ENCODE assay signal across 22 cellular contexts in the genomic region with DNA sequence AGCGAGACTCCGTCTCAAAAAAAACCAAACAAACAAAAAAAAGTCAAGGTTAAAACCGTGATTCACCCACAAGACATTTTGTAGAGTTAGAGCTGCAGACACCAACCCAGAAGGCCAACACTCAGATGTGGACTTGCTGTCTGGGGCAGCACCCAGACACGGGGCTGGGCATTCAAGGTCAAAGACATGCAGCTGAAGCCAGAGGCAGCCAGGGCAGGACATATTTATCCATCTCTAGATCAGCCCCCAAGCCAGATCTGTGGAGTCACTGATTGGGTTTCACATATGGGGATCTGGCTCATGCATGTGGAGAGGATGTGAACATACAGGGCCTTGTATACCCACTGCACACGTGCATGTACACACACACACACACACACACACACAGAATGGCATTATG. TPM values are rescaled to one million over a fixed set of nuclear protein-coding genes. Genes with fewer than 3 reads are reported as not detected.
DNase-seq lines count a peak whose midpoint lies in the region; FAIRE-seq and TF ChIP-seq lines count a peak whose summit lies in the region.
"Had no signal": no experiment of that assay in that cellular context is flagged by ENCODE, and none has a peak within 500 bp of the region (broad histone marks: within the 10 kb centered on the region; RNA-seq: fewer than 3 reads in every experiment).

No MANE protein-coding gene starts in this region.

- intact Hi-C loops in posterior vena cava (cut with DNase I): no loop called here

- H3K36me3 Mint-ChIP-seq in activated CD4-positive, alpha-beta memory T cell treated with anti-CD3 and anti-CD28 coated beads, Interleukin-2, amount 10 ng/mL, durations not matched to agents 7 days and 5 days (ENCODE audit: low read depth): no peaks in the 10 kb centered on the region
- H3K36me3 Mint-ChIP-seq: CD8-positive, alpha-beta memory T cell had no signal

- no peak for TF ChIP-seq CTCF in D721Med (IDR thresholded peaks at IDR 0.05; ENCODE audit: insufficient read depth, missing control alignments)

- POLR2A ChIA-PET in HEK293T (lab: Yijun Ruan, JAX): no interaction called here
- POLR2A ChIA-PET in activated CD4-positive, alpha-beta memory T cell treated with anti-CD3 and anti-CD28 coated beads, Interleukin-2, amount 10 ng/mL, durations not matched to agents 7 days and 5 days (lab: Charles Lee): no interaction called here

- no peaks in the 10 kb centered on the region for H3K9me3 Mint-ChIP-seq in activated CD4-positive, alpha-beta memory T cell treated with anti-CD3 and anti-CD28 coated beads, Interleukin-2, amount 10 ng/mL, durations not matched to agents 7 days and 5 days
- H3K9me3 Mint-ChIP-seq: CD8-positive, alpha-beta memory T cell had no signal

- H3K4me3 Mint-ChIP-seq in activated CD4-positive, alpha-beta memory T cell treated with anti-CD3 and anti-CD28 coated beads, Interleukin-2, amount 10 ng/mL, durations not matched to agents 7 days and 5 days: no peak overlapping the region
- H3K4me3 Mint-ChIP-seq: CD8-positive, alpha-beta memory T cell had no signal

- DNase-seq in D721Med (ENCODE audit: insufficient read length, low spot score): peak; percentile 5
- peak; percentile 67 for DNase-seq in SW480 (ENCODE audit: low spot score)
- peak; percentile 26 for DNase-seq in iris pigment epithelial cell (ENCODE audit: low read depth)
- DNase-seq in posterior vena cava (ENCODE audit: low spot score): peak; percentile 44
- no peak for DNase-seq in HEK293T (ENCODE audit: extremely low spot score)
- DNase-seq in NCI-H2196 (lab: John Stamatoyannopoulos, UW; ENCODE audit: unreplicated experiment): no peak
- no peak for DNase-seq in RPMI8226
- DNase-seq in activated CD4-positive, alpha-beta memory T cell treated with anti-CD3 and anti-CD28 coated beads, Interleukin-2, amount 10 ng/mL, durations not matched to agents 7 days and 5 days: no peak
- DNase-seq: C1 segment of cervical spinal cord; CD8-positive, alpha-beta memory T cell; DMS79; HCEC 1CT; KBM-7; NCI-H1105 treated with DMSO at 0.1 percent for 48 hours; NCI-H187; NCI-H2107; NCI-H2227 treated with DMSO at 0.1 percent for 48 hours; NCI-H524; PC-3; SW 1271 had no signal

- no peak overlapping the region for H3K27ac Mint-ChIP-seq in activated CD4-positive, alpha-beta memory T cell treated with anti-CD3 and anti-CD28 coated beads, Interleukin-2, amount 10 ng/mL, durations not matched to agents 7 days and 5 days
- H3K27ac Mint-ChIP-seq: CD8-positive, alpha-beta memory T cell had no signal

- CTCF ChIA-PET in HEK293T (lab: Yijun Ruan, JAX): interaction anchor here (0.6 kb wide), 1 partner anchor 187 kb away, joined by 3 read pairs; no protein-coding TSS in a partner anchor
- CTCF ChIA-PET in activated CD4-positive, alpha-beta memory T cell treated with anti-CD3 and anti-CD28 coated beads, Interleukin-2, amount 10 ng/mL, durations not matched to agents 7 days and 5 days (lab: Charles Lee): no interaction called here

- no peak for FAIRE-seq in D721Med (lab: Jason Lieb, UNC)
- FAIRE-seq: GM12892, GM18507 had no signal

- peaks cover 19% of the 10 kb centered on the region for H3K27me3 Mint-ChIP-seq in activated CD4-positive, alpha-beta memory T cell treated with anti-CD3 and anti-CD28 coated beads, Interleukin-2, amount 10 ng/mL, durations not matched to agents 7 days and 5 days

- H3K4me1 Mint-ChIP-seq in activated CD4-positive, alpha-beta memory T cell treated with anti-CD3 and anti-CD28 coated beads, Interleukin-2, amount 10 ng/mL, durations not matched to agents 7 days and 5 days: no peaks in the 10 kb centered on the region

TF ChIP-seq in HEK293T, 16 proteins besides CTCF, POLR2A, EP300 and RAD21:
- no peak for TF ChIP-seq LEF1 (IDR thresholded peaks at IDR 0.05; ENCODE audit: borderline replicate concordance)
- no peak for TF ChIP-seq PKNOX1 (IDR thresholded peaks at IDR 0.05)
- TF ChIP-seq BHLHE40 (IDR thresholded peaks at IDR 0.05; ENCODE audit: borderline replicate concordance): no peak
- no peak for TF ChIP-seq ARNT (IDR thresholded peaks at IDR 0.05)
- TF ChIP-seq TARDBP (IDR thresholded peaks at IDR 0.05): no peak
- TF ChIP-seq L3MBTL2 (conservative IDR thresholded peaks at IDR 0.05): no peak
- no peak for TF ChIP-seq NFRKB (IDR thresholded peaks at IDR 0.05)
- TF ChIP-seq SUZ12 (IDR thresholded peaks at IDR 0.05): no peak
- TF ChIP-seq FOXM1 (IDR thresholded peaks at IDR 0.05; ENCODE audit: borderline replicate concordance): no peak
- TF ChIP-seq FOXK2 (IDR thresholded peaks at IDR 0.05): no peak

RNA-seq across cellular contexts. Expression of gene KLK15, which starts 3.6 kb away (rescaled TPM):
- total RNA-seq in posterior vena cava: not detected
- not detected for total RNA-seq in activated CD4-positive, alpha-beta memory T cell treated with anti-CD3 and anti-CD28 coated beads, Interleukin-2, amount 10 ng/mL, durations not matched to agents 7 days and 5 days
- total RNA-seq: CD8-positive, alpha-beta memory T cell had no signal

RNA-seq across cellular contexts. Expression of gene KLK1, which starts 6.2 kb away (rescaled TPM):
- under 1 TPM in 1 of 2 donors, not detected in 1; 0.67 TPM for total RNA-seq in posterior vena cava
- total RNA-seq in activated CD4-positive, alpha-beta memory T cell treated with anti-CD3 and anti-CD28 coated beads, Interleukin-2, amount 10 ng/mL, durations not matched to agents 7 days and 5 days: 1 to 10 TPM; 2.2 to 2.6 TPM
- total RNA-seq: PC-3 had no signal

RNA-seq across cellular contexts. Expression of gene KLK3, which starts 24.9 kb away (rescaled TPM):
- total RNA-seq in posterior vena cava: not detected
- not detected for total RNA-seq in activated CD4-positive, alpha-beta memory T cell treated with anti-CD3 and anti-CD28 coated beads, Interleukin-2, amount 10 ng/mL, durations not matched to agents 7 days and 5 days
- total RNA-seq: CD8-positive, alpha-beta memory T cell; PC-3 had no signal

RNA-seq across cellular contexts. Expression of gene ACP4, which starts 39.6 kb away (rescaled TPM):
- total RNA-seq in posterior vena cava: not detected
- not detected for total RNA-seq in activated CD4-positive, alpha-beta memory T cell treated with anti-CD3 and anti-CD28 coated beads, Interleukin-2, amount 10 ng/mL, durations not matched to agents 7 days and 5 days
- total RNA-seq: CD8-positive, alpha-beta memory T cell; PC-3 had no signal

RNA-seq across cellular contexts. Expression of gene KLK2, which starts 43.4 kb away (rescaled TPM):
- total RNA-seq in posterior vena cava: not detected
- total RNA-seq in activated CD4-positive, alpha-beta memory T cell treated with anti-CD3 and anti-CD28 coated beads, Interleukin-2, amount 10 ng/mL, durations not matched to agents 7 days and 5 days: under 1 TPM in 1 of 2 experiments, not detected in 1; 0.35 TPM
- total RNA-seq: CD8-positive, alpha-beta memory T cell; PC-3 had no signal

Comparison
In these comparisons a context has a peak if more than half of its experiments do, and no peak if none do; other contexts are left out.
1. DNase-seq: peak in D721Med (single experiment), SW480 (single experiment), iris pigment epithelial cell (single experiment) and posterior vena cava (single experiment); none in HEK293T (single experiment), NCI-H2196 (single experiment), RPMI8226 (single experiment) and activated CD4-positive, alpha-beta memory T cell treated with anti-CD3 and anti-CD28 coated beads, Interleukin-2, amount 10 ng/mL, durations not matched to agents 7 days and 5 days (single experiment).